In genomic region chr4:74092957-74093356, GRCh38 we compare ENCODE assay signal across 28 cellular contexts. TPM values are rescaled to one million over a fixed set of nuclear protein-coding genes. Genes with fewer than 3 reads are reported as not detected.
A peak's percentile ranks its signal among the peaks of the same experiment; 100 is the strongest.
DNase-seq lines count a peak whose midpoint lies in the region; ATAC-seq and TF ChIP-seq lines count a peak whose summit lies in the region.
"Had no signal": no experiment of that assay in that cellular context is flagged by ENCODE, and none has a peak within 500 bp of the region (broad histone marks: within the 10 kb centered on the region; RNA-seq: fewer than 3 reads in every experiment).

No MANE protein-coding gene starts in this region.

- H3K4me1 ChIP-seq in Caco-2, result peaks cover 22% of the 10 kb centered on the region
- H3K4me1 ChIP-seq in trophoblast cell (ENCODE audit: control insufficient read depth in 1 of 2, insufficient read depth in 2 of 2, low read length in 2 of 2), result peaks cover 2 to 6% of the 10 kb centered on the region in 2 experiments
- H3K4me1 ChIP-seq: SJSA1, tibial nerve had no signal

- H3K27ac ChIP-seq in trophoblast cell (ENCODE audit: low read depth, low read length), result no peak overlapping the region
- H3K27ac ChIP-seq: esophagus squamous epithelium, SJSA1, tibial nerve had no signal

- H3K27me3 ChIP-seq in Caco-2 (replicated peaks; ENCODE audit: control insufficient read depth, insufficient read depth, low read length) (no peaks in the 10 kb centered on the region), trophoblast cell (ENCODE audit: insufficient read depth, low read length) (no peaks in the 10 kb centered on the region)
- H3K27me3 ChIP-seq: esophagus squamous epithelium, SJSA1, tibial nerve had no signal

- no peak overlapping the region for H2AFZ ChIP-seq in trophoblast cell (ENCODE audit: insufficient read depth, low read length, poor library complexity)

- DNase-seq in Caco-2 (peak; percentile 27 to 39), astrocyte of the hippocampus (ENCODE audit: low read depth, low spot score) (peak; percentile 30), fibroblast of the aortic adventitia (ENCODE audit: low read depth) (peak; percentile 54), trophoblast cell (peak; percentile 20 to 61), WTC11 (ENCODE audit: low spot score) (no peak)
- no peak for DNase-seq in natural killer cell treated with Interleukin-12 subunit alpha and Interleukin-12 subunit beta and Interleukin-15 and Interleukin-18, amount 100 ng/mL, for 72 hours (ENCODE audit: low spot score)
- DNase-seq in T-helper 2 cell treated with Interferon-gamma antibody and Interleukin-4, amounts not matched to agents 5 μg/mL and 100 μg/mL, for 36 hours (ENCODE audit: low spot score), result no peak
- DNase-seq: activated CD4-positive, alpha-beta T cell treated with anti-CD3 and anti-CD28 coated beads, Interleukin-2, amount 50 U/mL, for 48 hours; activated naive CD4-positive, alpha-beta T cell treated with anti-CD3 and anti-CD28 coated beads, Interleukin-2, amount 10 ng/mL, durations not matched to agents 7 days and 5 days; amniotic stem cell; cortex of kidney; DMS79; esophagus squamous epithelium; GDM1; H7; islet precursor cell; NCI-H1105; NCI-H187 treated with DMSO at 0.1 percent for 48 hours; NCI-H2171 treated with DMSO at 0.1 percent for 48 hours; NCI-H526; T-helper 1 cell had no signal

- no peaks in the 10 kb centered on the region for H3K79me1 ChIP-seq in trophoblast cell (ENCODE audit: low read length)

- no peak overlapping the region for H2BK5ac ChIP-seq in trophoblast cell (ENCODE audit: low read depth, low read length, poor library complexity)

- H3K14ac ChIP-seq in trophoblast cell (ENCODE audit: low read length), result no peak overlapping the region

- no peak overlapping the region for H3K4me3 Mint-ChIP-seq in Caco-2 (ENCODE audit: unreplicated experiment)
- no peak overlapping the region for H3K4me3 Mint-ChIP-seq in natural killer cell treated with Interleukin-12 subunit alpha and Interleukin-12 subunit beta and Interleukin-15 and Interleukin-18, amount 100 ng/mL, for 72 hours
- no peak overlapping the region for H3K4me3 Mint-ChIP-seq in WTC11
- no peak overlapping the region for H3K4me3 Mint-ChIP-seq in T-helper 2 cell treated with Interferon-gamma antibody and Interleukin-4, amounts not matched to agents 5 μg/mL and 100 μg/mL, for 36 hours
- H3K4me3 Mint-ChIP-seq: activated naive CD4-positive, alpha-beta T cell treated with anti-CD3 and anti-CD28 coated beads, Interleukin-2, amount 10 ng/mL, durations not matched to agents 7 days and 5 days; neural crest cell had no signal

- no peak overlapping the region for H3K18ac ChIP-seq in trophoblast cell (ENCODE audit: low read length)

- H3K36me3 Mint-ChIP-seq in Caco-2 (ENCODE audit: insufficient read depth, unreplicated experiment) (peaks cover 7% of the 10 kb centered on the region), WTC11 (no peaks in the 10 kb centered on the region)
- H3K36me3 Mint-ChIP-seq in natural killer cell treated with Interleukin-12 subunit alpha and Interleukin-12 subunit beta and Interleukin-15 and Interleukin-18, amount 100 ng/mL, for 72 hours, result no peaks in the 10 kb centered on the region
- no peaks in the 10 kb centered on the region for H3K36me3 Mint-ChIP-seq in T-helper 2 cell treated with Interferon-gamma antibody and Interleukin-4, amounts not matched to agents 5 μg/mL and 100 μg/mL, for 36 hours (ENCODE audit: low read depth)
- H3K36me3 Mint-ChIP-seq: activated naive CD4-positive, alpha-beta T cell treated with anti-CD3 and anti-CD28 coated beads, Interleukin-2, amount 10 ng/mL, durations not matched to agents 7 days and 5 days had no signal

- ATAC-seq in natural killer cell treated with Interleukin-12 subunit alpha and Interleukin-12 subunit beta and Interleukin-15 and Interleukin-18, amount 100 ng/mL, for 72 hours, result no peak
- no peak for ATAC-seq in WTC11
- ATAC-seq in GM18909 (IDR thresholded peaks at IDR 0.05; ENCODE audit: poor library complexity, unreplicated experiment), result no peak
- ATAC-seq: activated CD4-positive, CD25-positive, alpha-beta regulatory T cell treated with anti-CD3 and anti-CD28 coated beads, Interleukin-2, amount 50 U/mL, for 24 hours had no signal

- H4K8ac ChIP-seq in trophoblast cell (ENCODE audit: low read depth, low read length), result no peak overlapping the region

- no peak overlapping the region for H3K9ac ChIP-seq in trophoblast cell (ENCODE audit: low read length)

- H3K9me3 ChIP-seq in Caco-2 (no peaks in the 10 kb centered on the region), trophoblast cell (ENCODE audit: insufficient read depth, low read depth, low read length) (no peaks in the 10 kb centered on the region)
- H3K9me3 ChIP-seq: esophagus squamous epithelium, SJSA1, tibial nerve had no signal

- no TSS peak for BruUV-seq in Caco-2 (replicated peaks; lab: Mats Ljungman, UMichigan)

- peaks cover 19% of the 10 kb centered on the region for H3K4me1 Mint-ChIP-seq in Caco-2 (ENCODE audit: low read depth, unreplicated experiment)
- peaks cover 8 to 9% of the 10 kb centered on the region in 2 donors for H3K4me1 Mint-ChIP-seq in natural killer cell treated with Interleukin-12 subunit alpha and Interleukin-12 subunit beta and Interleukin-15 and Interleukin-18, amount 100 ng/mL, for 72 hours (ENCODE audit: low read depth in 2 of 2)
- 0 out of 2 replicates have a peak, but pooled peaks cover 2% of the 10 kb centered on the region for H3K4me1 Mint-ChIP-seq in WTC11
- H3K4me1 Mint-ChIP-seq in T-helper 2 cell treated with Interferon-gamma antibody and Interleukin-4, amounts not matched to agents 5 μg/mL and 100 μg/mL, for 36 hours (ENCODE audit: low read depth), result no peaks in the 10 kb centered on the region
- H3K4me1 Mint-ChIP-seq: activated naive CD4-positive, alpha-beta T cell treated with anti-CD3 and anti-CD28 coated beads, Interleukin-2, amount 10 ng/mL, durations not matched to agents 7 days and 5 days had no signal

- POLR2A ChIA-PET in Caco-2 (lab: Charles Lee) (no interaction called here), WTC11 (lab: Charles Lee) (no interaction called here)

- CTCF ChIA-PET in Caco-2 (lab: Charles Lee) (no interaction called here), WTC11 (lab: Charles Lee) (no interaction called here)

- no peak overlapping the region for H3K4ac ChIP-seq in trophoblast cell (ENCODE audit: low read depth, low read length)

- H4K91ac ChIP-seq in trophoblast cell (ENCODE audit: low read depth, low read length), result no peak overlapping the region

- no peak overlapping the region for H2AK5ac ChIP-seq in trophoblast cell (ENCODE audit: low read length)

- WGBS in trophoblast cell (ENCODE audit: extremely low coverage, insufficient coverage, insufficient read length), result no CpG with 5 or more reads among the region's 2 CpGs

- no peaks in the 10 kb centered on the region for H3K9me3 Mint-ChIP-seq in Caco-2 (ENCODE audit: unreplicated experiment)
- H3K9me3 Mint-ChIP-seq in natural killer cell treated with Interleukin-12 subunit alpha and Interleukin-12 subunit beta and Interleukin-15 and Interleukin-18, amount 100 ng/mL, for 72 hours, result no peaks in the 10 kb centered on the region
- H3K9me3 Mint-ChIP-seq in WTC11, result no peaks in the 10 kb centered on the region
- H3K9me3 Mint-ChIP-seq in T-helper 2 cell treated with Interferon-gamma antibody and Interleukin-4, amounts not matched to agents 5 μg/mL and 100 μg/mL, for 36 hours, result no peaks in the 10 kb centered on the region
- H3K9me3 Mint-ChIP-seq: activated naive CD4-positive, alpha-beta T cell treated with anti-CD3 and anti-CD28 coated beads, Interleukin-2, amount 10 ng/mL, durations not matched to agents 7 days and 5 days had no signal

- H3K27ac Mint-ChIP-seq in Caco-2 (ENCODE audit: unreplicated experiment) (peak overlapping the region; percentile 34), WTC11 (no peak overlapping the region)
- H3K27ac Mint-ChIP-seq in natural killer cell treated with Interleukin-12 subunit alpha and Interleukin-12 subunit beta and Interleukin-15 and Interleukin-18, amount 100 ng/mL, for 72 hours, result no peak overlapping the region
- H3K27ac Mint-ChIP-seq in T-helper 2 cell treated with Interferon-gamma antibody and Interleukin-4, amounts not matched to agents 5 μg/mL and 100 μg/mL, for 36 hours, result no peak overlapping the region
- H3K27ac Mint-ChIP-seq: activated naive CD4-positive, alpha-beta T cell treated with anti-CD3 and anti-CD28 coated beads, Interleukin-2, amount 10 ng/mL, durations not matched to agents 7 days and 5 days had no signal

- H3K27me3 Mint-ChIP-seq in Caco-2 (ENCODE audit: insufficient read depth, unreplicated experiment), result no peaks in the 10 kb centered on the region
- peaks cover 12 to 26% of the 10 kb centered on the region in 2 donors for H3K27me3 Mint-ChIP-seq in natural killer cell treated with Interleukin-12 subunit alpha and Interleukin-12 subunit beta and Interleukin-15 and Interleukin-18, amount 100 ng/mL, for 72 hours
- H3K27me3 Mint-ChIP-seq in WTC11 (ENCODE audit: low read depth), result peaks cover 16% of the 10 kb centered on the region
- H3K27me3 Mint-ChIP-seq in T-helper 2 cell treated with Interferon-gamma antibody and Interleukin-4, amounts not matched to agents 5 μg/mL and 100 μg/mL, for 36 hours (ENCODE audit: low read depth), result peaks cover 15% of the 10 kb centered on the region

- intact Hi-C loops in Caco-2 (cut with micrococcal nuclease; ENCODE audit: unreplicated experiment), result no loop called here

- no peaks in the 10 kb centered on the region for H3K79me2 ChIP-seq in trophoblast cell (ENCODE audit: control insufficient read depth, insufficient read depth, low read length, poor library complexity)

- no peak overlapping the region for H3K4me2 ChIP-seq in trophoblast cell (ENCODE audit: low read length)

- no peak overlapping the region for H2BK12ac ChIP-seq in trophoblast cell (ENCODE audit: low read length)

- no peak overlapping the region for H2BK120ac ChIP-seq in trophoblast cell (ENCODE audit: insufficient read depth, low read length, poor library complexity)

- H4K12ac ChIP-seq in trophoblast cell (ENCODE audit: low read depth, low read length), result no peak overlapping the region

- TF ChIP-seq CTCF in Caco-2 (IDR thresholded peaks at IDR 0.05; ENCODE audit: insufficient read depth in 1 of 2, low read depth in 1 of 2, low read length in 1 of 2, severe bottlenecking in 1 of 2, unreplicated experiment in 1 of 2), result no peak
- no peak for TF ChIP-seq CTCF in fibroblast of the aortic adventitia (IDR thresholded peaks at IDR 0.05; ENCODE audit: insufficient read depth, low read length)
- no peak for TF ChIP-seq CTCF in WTC11 (IDR thresholded peaks at IDR 0.05)

- H3K4me3 ChIP-seq in Caco-2 (ENCODE audit: low read depth, low read length) (no peak overlapping the region), fibroblast of the aortic adventitia (ENCODE audit: low read depth, low read length) (no peak overlapping the region), trophoblast cell (ENCODE audit: low read depth, low read length) (no peak overlapping the region)
- H3K4me3 ChIP-seq: esophagus squamous epithelium, SJSA1, tibial nerve had no signal

- H3K36me3 ChIP-seq in Caco-2 (ENCODE audit: control insufficient read depth, insufficient read depth, low read length) (no peaks in the 10 kb centered on the region), trophoblast cell (ENCODE audit: control insufficient read depth in 1 of 2, insufficient read depth in 2 of 2, low read length in 2 of 2) (no peaks in the 10 kb centered on the region)
- H3K36me3 ChIP-seq: esophagus squamous epithelium, SJSA1, tibial nerve had no signal

- no peak overlapping the region for H3K23ac ChIP-seq in trophoblast cell (ENCODE audit: low read length)

RNA-seq across cellular contexts. Expression of gene CXCL2, which starts 6.0 kb away (rescaled TPM):
- 4.9 and 5.3 TPM in 2 replicates for total RNA-seq in Caco-2 (2022)
- 1.1 and 1.9 TPM in 2 replicates for total RNA-seq in fibroblast of the aortic adventitia (ENCODE audit: low replicate concordance)
- polyA plus RNA-seq in trophoblast cell (2013), result 0.42 and 0.69 TPM in 2 replicates
- total RNA-seq in natural killer cell treated with Interleukin-12 subunit alpha and Interleukin-12 subunit beta and Interleukin-15 and Interleukin-18, amount 100 ng/mL, for 72 hours, result under 1 TPM; 0.36 to 0.61 TPM
- total RNA-seq in WTC11 (2021), result 1.4 to 1.9 TPM (median 1.7 TPM) in 3 replicates
- total RNA-seq: A673, H7, M059J had no signal

RNA-seq across cellular contexts. Expression of gene CXCL3, which starts 54.5 kb away (rescaled TPM):
- total RNA-seq in Caco-2 (2022) (1.9 and 4.3 TPM in 2 replicates), fibroblast of the aortic adventitia (ENCODE audit: low replicate concordance) (0.09 TPM in 1 of 2 replicates, not detected in the other), WTC11 (2021) (3.5 to 7.7 TPM (median 7.0 TPM) in 3 replicates)
- polyA plus RNA-seq in trophoblast cell (2013), result 0.21 and 0.30 TPM in 2 replicates
- not detected for total RNA-seq in natural killer cell treated with Interleukin-12 subunit alpha and Interleukin-12 subunit beta and Interleukin-15 and Interleukin-18, amount 100 ng/mL, for 72 hours

Comparison
In these comparisons a context has a peak if more than half of its experiments do, and no peak if none do; other contexts are left out.
1. DNase-seq: peak in Caco-2 (2 of 2), astrocyte of the hippocampus (single experiment), fibroblast of the aortic adventitia (single experiment) and trophoblast cell (2 of 2); none in natural killer cell treated with Interleukin-12 subunit alpha and Interleukin-12 subunit beta and Interleukin-15 and Interleukin-18, amount 100 ng/mL, for 72 hours (single experiment), WTC11 (single experiment) and T-helper 2 cell treated with Interferon-gamma antibody and Interleukin-4, amounts not matched to agents 5 μg/mL and 100 μg/mL, for 36 hours (single experiment).